ENCODE assay signal across 10 cellular contexts in genomic region chr3:128217702-128218475, GRCh38.
DNase-seq lines count a peak whose midpoint lies in the region; ATAC-seq and TF ChIP-seq lines count a peak whose summit lies in the region.
"Had no signal": no experiment of that assay in that cellular context is flagged by ENCODE, and none has a peak within 500 bp of the region (broad histone marks: within the 10 kb centered on the region; RNA-seq: fewer than 3 reads in every experiment).

No MANE protein-coding gene starts in this region.

- no peak overlapping the region for H2AFZ ChIP-seq in H9 (ENCODE audit: low read length)

- H2BK120ac ChIP-seq in H9 (ENCODE audit: low read depth, low read length, poor library complexity, severe bottlenecking): no peak overlapping the region

- intact Hi-C loops in left colon (cut with DNase I, micrococcal nuclease): no loop called here

- H3T11ph ChIP-seq in H9 (ENCODE audit: low read length): no peak overlapping the region

- peaks cover 5% of the 10 kb centered on the region for H3K9me3 ChIP-seq in H9 (ENCODE audit: control insufficient read depth, low read depth, low read length)
- H3K9me3 ChIP-seq: body of pancreas had no signal

- TF ChIP-seq CTCF in H9 (conservative IDR thresholded peaks at IDR 0.05): no peak

- ATAC-seq in GM21786 (IDR thresholded peaks at IDR 0.05; ENCODE audit: unreplicated experiment): peak; percentile 63
- no peak for ATAC-seq in left colon
- ATAC-seq: body of pancreas had no signal

- H3K56ac ChIP-seq in H9 (ENCODE audit: insufficient read length, low read depth, low read length): no peak overlapping the region

- no peak overlapping the region for H2BK15ac ChIP-seq in H9 (ENCODE audit: low read depth, low read length)

- no peak overlapping the region for H3K4me2 ChIP-seq in H9 (ENCODE audit: insufficient read depth, insufficient read length, low read length)

- H3K9me3 Mint-ChIP-seq in H9: peaks cover 10 to 14% of the 10 kb centered on the region in 2 experiments

- H3K27me3 ChIP-seq in H9 (ENCODE audit: insufficient read depth, low read length): no peaks in the 10 kb centered on the region; the same call in 1 of the 2 replicates
- H3K27me3 ChIP-seq: body of pancreas had no signal

- no peaks in the 10 kb centered on the region for H4K20me1 ChIP-seq in H9 (ENCODE audit: control insufficient read depth, insufficient read depth, insufficient read length)

- H3K4me1 ChIP-seq in H9 (ENCODE audit: insufficient read depth, low read length): 0 out of 2 replicates have a peak, but pooled peaks cover 2% of the 10 kb centered on the region
- H3K4me1 ChIP-seq: body of pancreas had no signal

- no peak overlapping the region for H3K4ac ChIP-seq in H9 (ENCODE audit: low read depth, low read length)

- peaks cover 12 to 14% of the 10 kb centered on the region in 2 experiments for H3K4me1 Mint-ChIP-seq in H9

- no peak overlapping the region for H3K27ac ChIP-seq in H9 (ENCODE audit: insufficient read length, low read depth, low read length)
- H3K27ac ChIP-seq: body of pancreas, HL-60 had no signal

- H4K91ac ChIP-seq in H9 (ENCODE audit: insufficient read length, low read depth, low read length): no peak overlapping the region

- no peaks in the 10 kb centered on the region for H3K79me2 ChIP-seq in H9 (ENCODE audit: insufficient read depth, low read length)

- no peak overlapping the region for H4K8ac ChIP-seq in H9 (replicated peaks; ENCODE audit: insufficient read length, low read depth, low read length)

- no peak overlapping the region for H3K27ac Mint-ChIP-seq in H9

- no peak overlapping the region for H3K9ac ChIP-seq in H9 (ENCODE audit: extremely low read depth, insufficient read length, low read length)

- H2AK5ac ChIP-seq in H9 (ENCODE audit: insufficient read length, low read length): no peak overlapping the region

- H3K18ac ChIP-seq in H9 (ENCODE audit: insufficient read length, low read depth, low read length): no peak overlapping the region

- WGBS in H9 (ENCODE audit: extremely low coverage, insufficient read length, low lambda C conversion rate): no CpG with 5 or more reads among the region's 5 CpGs

- no peak overlapping the region for H2BK12ac ChIP-seq in H9 (ENCODE audit: insufficient read length, low read depth, low read length)

- H3K23me2 ChIP-seq in H9 (ENCODE audit: insufficient read length, low read depth, low read length, poor library complexity, severe bottlenecking): no peaks in the 10 kb centered on the region

- peaks cover 8 to 11% (median 9%) of the 10 kb centered on the region in 3 experiments for H3K36me3 Mint-ChIP-seq in H9 (ENCODE audit: insufficient read depth in 1 of 3, low read depth in 3 of 3)

- DNase-seq in GF-D8 (lab: John Stamatoyannopoulos, UW) (peak; percentile 54), RPMI8226 (peak; percentile 7), kidney glomerular epithelial cell (lab: John Stamatoyannopoulos, UW) (peak; percentile 23), HuH-7.5 (ENCODE audit: low spot score) (no peak), left colon (no peak), H9 (no peak)
- no peak for DNase-seq in activated CD4-positive, CD25-positive, alpha-beta regulatory T cell treated with anti-CD3 and anti-CD28 coated beads, Interleukin-2, amount 50 U/mL, for 72 hours
- DNase-seq: body of pancreas had no signal

- H2BK20ac ChIP-seq in H9 (ENCODE audit: low read depth, low read length, poor library complexity, severe bottlenecking): no peak overlapping the region

- no peaks in the 10 kb centered on the region for H3K79me1 ChIP-seq in H9 (ENCODE audit: insufficient read depth, low read depth, low read length, poor library complexity, severe bottlenecking)

- no peak overlapping the region for H3K4me3 Mint-ChIP-seq in H9

- peaks cover 14% of the 10 kb centered on the region for H3K27me3 Mint-ChIP-seq in H9 (ENCODE audit: low read depth)

- H2BK5ac ChIP-seq in H9 (ENCODE audit: insufficient read length, low read length): no peak overlapping the region

- H4K5ac ChIP-seq in H9 (ENCODE audit: insufficient read length, low read depth, low read length): no peak overlapping the region

- H3K23ac ChIP-seq in H9 (ENCODE audit: insufficient read length, low read depth, low read length): no peak overlapping the region

- no peak overlapping the region for H3K14ac ChIP-seq in H9 (ENCODE audit: insufficient read depth, low read length)

Comparison
In these comparisons a context has a peak if more than half of its experiments do, and no peak if none do; other contexts are left out.
1. DNase-seq: peak in GF-D8 (single experiment), RPMI8226 (single experiment) and kidney glomerular epithelial cell (single experiment); none in activated CD4-positive, CD25-positive, alpha-beta regulatory T cell treated with anti-CD3 and anti-CD28 coated beads, Interleukin-2, amount 50 U/mL, for 72 hours (single experiment), HuH-7.5 (single experiment), left colon (0 of 2) and H9 (single experiment).